ENCODE assay signal across 12 cellular contexts in genomic region chr6:138088307-138088744, GRCh38. TPM values are rescaled to one million over a fixed set of nuclear protein-coding genes. Genes with fewer than 3 reads are reported as not detected.
DNase-seq lines count a peak whose midpoint lies in the region; ATAC-seq and TF ChIP-seq lines count a peak whose summit lies in the region.
"Had no signal": no experiment of that assay in that cellular context is flagged by ENCODE, and none has a peak within 500 bp of the region (broad histone marks: within the 10 kb centered on the region; RNA-seq: fewer than 3 reads in every experiment).

No MANE protein-coding gene starts in this region.

- POLR2A ChIA-PET in PC-3 (lab: Charles Lee; ENCODE audit: unreplicated experiment): no interaction called here

- intact Hi-C loops in PC-3 (cut with micrococcal nuclease): loop anchor here (1.0 kb wide), 2 partner anchors 17 to 80 kb away; no protein-coding TSS in a partner anchor

- H3K4me3 ChIP-seq in PC-3 (ENCODE audit: low read length): peak overlapping the region; percentile 48
- H3K4me3 ChIP-seq in fibroblast of mammary gland (ENCODE audit: control insufficient read depth, low read depth, low read length): no peak overlapping the region
- H3K4me3 ChIP-seq: thoracic aorta had no signal

- H3K4me1 Mint-ChIP-seq in activated naive CD4-positive, alpha-beta T cell treated with anti-CD3 and anti-CD28 coated beads, Interleukin-2, amount 10 ng/mL, durations not matched to agents 7 days and 5 days: no peaks in the 10 kb centered on the region
- H3K4me1 Mint-ChIP-seq in stimulated activated memory B cell treated with anti-CD40 and anti-IgM and Interleukin-4, amounts not matched to agents 10 μg/mL and 1 μg/mL and 100 μg/mL, for 72 hours: no peaks in the 10 kb centered on the region

- H2AFZ ChIP-seq in PC-3 (ENCODE audit: low read length): no peak overlapping the region

- no peaks in the 10 kb centered on the region for H4K20me1 ChIP-seq in PC-3 (ENCODE audit: low read length)

- H3K4me2 ChIP-seq in PC-3 (ENCODE audit: low read length): peak overlapping the region; percentile 79

- CTCF ChIA-PET in PC-3 (lab: Charles Lee): no interaction called here
- CTCF ChIA-PET in activated naive CD4-positive, alpha-beta T cell treated with anti-CD3 and anti-CD28 coated beads, Interleukin-2, amount 10 ng/mL, durations not matched to agents 7 days and 5 days (lab: Charles Lee): no interaction called here

- DNase-seq in H4 (ENCODE audit: low spot score): peak; percentile 61
- peak; percentile 87 for DNase-seq in PC-3
- peak; percentile 90 for DNase-seq in fibroblast of mammary gland (ENCODE audit: low read depth)
- DNase-seq in smooth muscle cell of the brain vasculature (ENCODE audit: low read depth, low spot score): peak; percentile 76
- no peak for DNase-seq in DMS114 treated with DMSO at 0.1 percent for 48 hours (lab: John Stamatoyannopoulos, UW; ENCODE audit: unreplicated experiment)
- DNase-seq in activated naive CD4-positive, alpha-beta T cell treated with anti-CD3 and anti-CD28 coated beads, Interleukin-2, amount 10 ng/mL, durations not matched to agents 7 days and 5 days: no peak
- no peak for DNase-seq in activated CD4-positive, alpha-beta T cell treated with anti-CD3 and anti-CD28 coated beads for 48 hours
- DNase-seq: activated CD4-positive, alpha-beta T cell treated with anti-CD3 and anti-CD28 coated beads, Interleukin-2, amount 50 U/mL, for 48 hours; Kasumi-1; posterior cingulate gyrus had no signal

- no peak overlapping the region for H3K27ac Mint-ChIP-seq in activated naive CD4-positive, alpha-beta T cell treated with anti-CD3 and anti-CD28 coated beads, Interleukin-2, amount 10 ng/mL, durations not matched to agents 7 days and 5 days
- no peak overlapping the region for H3K27ac Mint-ChIP-seq in stimulated activated memory B cell treated with anti-CD40 and anti-IgM and Interleukin-4, amounts not matched to agents 10 μg/mL and 1 μg/mL and 100 μg/mL, for 72 hours

- peak overlapping the region; percentile 74 for H3K27ac ChIP-seq in PC-3 (ENCODE audit: low read length)
- H3K27ac ChIP-seq: thoracic aorta had no signal

- no peak overlapping the region for H3K4me3 Mint-ChIP-seq in activated naive CD4-positive, alpha-beta T cell treated with anti-CD3 and anti-CD28 coated beads, Interleukin-2, amount 10 ng/mL, durations not matched to agents 7 days and 5 days
- H3K4me3 Mint-ChIP-seq in stimulated activated memory B cell treated with anti-CD40 and anti-IgM and Interleukin-4, amounts not matched to agents 10 μg/mL and 1 μg/mL and 100 μg/mL, for 72 hours: no peak overlapping the region

- BruUV-seq in PC-3 (replicated peaks; lab: Mats Ljungman, UMichigan): no TSS peak

- H3K9me3 ChIP-seq in PC-3 (ENCODE audit: low read length): no peaks in the 10 kb centered on the region
- H3K9me3 ChIP-seq: thoracic aorta had no signal

- H3K79me2 ChIP-seq in PC-3 (ENCODE audit: low read length): no peaks in the 10 kb centered on the region

- peaks cover 5% of the 10 kb centered on the region for H3K36me3 ChIP-seq in PC-3 (ENCODE audit: low read depth, low read length)

- H3K36me3 Mint-ChIP-seq in activated naive CD4-positive, alpha-beta T cell treated with anti-CD3 and anti-CD28 coated beads, Interleukin-2, amount 10 ng/mL, durations not matched to agents 7 days and 5 days: no peaks in the 10 kb centered on the region
- no peaks in the 10 kb centered on the region for H3K36me3 Mint-ChIP-seq in stimulated activated memory B cell treated with anti-CD40 and anti-IgM and Interleukin-4, amounts not matched to agents 10 μg/mL and 1 μg/mL and 100 μg/mL, for 72 hours

- H3K9me3 Mint-ChIP-seq in activated naive CD4-positive, alpha-beta T cell treated with anti-CD3 and anti-CD28 coated beads, Interleukin-2, amount 10 ng/mL, durations not matched to agents 7 days and 5 days: no peaks in the 10 kb centered on the region
- no peaks in the 10 kb centered on the region for H3K9me3 Mint-ChIP-seq in stimulated activated memory B cell treated with anti-CD40 and anti-IgM and Interleukin-4, amounts not matched to agents 10 μg/mL and 1 μg/mL and 100 μg/mL, for 72 hours

- H3F3A ChIP-seq in PC-3 (ENCODE audit: low read length, unreplicated experiment): peaks cover 4% of the 10 kb centered on the region

- no peaks in the 10 kb centered on the region for H3K9me2 ChIP-seq in PC-3 (replicated peaks; ENCODE audit: low read length)

- ATAC-seq in PC-3: peak; percentile 78
- ATAC-seq in stimulated activated memory B cell treated with anti-CD40 and anti-IgM and Interleukin-4, amounts not matched to agents 10 μg/mL and 1 μg/mL and 100 μg/mL, for 72 hours: no peak

- H3K27me3 ChIP-seq in PC-3 (ENCODE audit: low read length): no peaks in the 10 kb centered on the region

- TF ChIP-seq CTCF in PC-3 (conservative IDR thresholded peaks at IDR 0.05; ENCODE audit: low read depth, low read length) (no peak), fibroblast of mammary gland (conservative IDR thresholded peaks at IDR 0.05; ENCODE audit: control insufficient read depth, insufficient read depth, low read depth, low read length) (no peak)

- peaks cover 36% of the 10 kb centered on the region for H3K4me1 ChIP-seq in PC-3 (ENCODE audit: insufficient read depth, low read length)

- no peak overlapping the region for H3K9ac ChIP-seq in PC-3 (ENCODE audit: low read length)

- peaks cover 10% of the 10 kb centered on the region for H3K27me3 Mint-ChIP-seq in activated naive CD4-positive, alpha-beta T cell treated with anti-CD3 and anti-CD28 coated beads, Interleukin-2, amount 10 ng/mL, durations not matched to agents 7 days and 5 days
- no peaks in the 10 kb centered on the region for H3K27me3 Mint-ChIP-seq in stimulated activated memory B cell treated with anti-CD40 and anti-IgM and Interleukin-4, amounts not matched to agents 10 μg/mL and 1 μg/mL and 100 μg/mL, for 72 hours

RNA-seq across cellular contexts. Expression of gene PERP, which starts 18.9 kb away (rescaled TPM):
- total RNA-seq in H4 (2014; rRNA removed; shearing (Covaris generic)): 40.0 and 47.8 TPM in 2 replicates
- total RNA-seq in PC-3 (2014; rRNA removed): 42.5 and 50.3 TPM in 2 replicates

Comparison
In these comparisons a context has a peak if more than half of its experiments do, and no peak if none do; other contexts are left out.
1. DNase-seq: peak in H4 (single experiment), PC-3 (single experiment), fibroblast of mammary gland (single experiment) and smooth muscle cell of the brain vasculature (single experiment); none in DMS114 treated with DMSO at 0.1 percent for 48 hours (single experiment), activated naive CD4-positive, alpha-beta T cell treated with anti-CD3 and anti-CD28 coated beads, Interleukin-2, amount 10 ng/mL, durations not matched to agents 7 days and 5 days (single experiment) and activated CD4-positive, alpha-beta T cell treated with anti-CD3 and anti-CD28 coated beads for 48 hours (single experiment).